ENCODE assay signal across 20 cellular contexts in genomic region chr4:57993934-57994333, GRCh38.
A peak's percentile ranks its signal among the peaks of the same experiment; 100 is the strongest.
DNase-seq lines count a peak whose midpoint lies in the region; ATAC-seq and TF ChIP-seq lines count a peak whose summit lies in the region.
"Had no signal": no experiment of that assay in that cellular context is flagged by ENCODE, and none has a peak within 500 bp of the region (broad histone marks: within the 10 kb centered on the region; RNA-seq: fewer than 3 reads in every experiment).

No MANE protein-coding gene starts in this region.

- H3K27ac ChIP-seq in trophoblast cell (ENCODE audit: low read depth, low read length) = no peak overlapping the region
- H3K27ac ChIP-seq: 22Rv1; A549; BLaER1 treated with 17β-estradiol and CSF1 and Interleukin-3, amounts not matched to agents 10 nM and 100 nM; C4-2B had no signal

- H3K18ac ChIP-seq in trophoblast cell (ENCODE audit: low read length) = no peak overlapping the region

- H3K27me3 Mint-ChIP-seq in activated naive CD8-positive, alpha-beta T cell treated with anti-CD3 and anti-CD28 coated beads, Interleukin-2, amount 50 U/mL, for 24 hours = no peaks in the 10 kb centered on the region
- H3K27me3 Mint-ChIP-seq: B cell; CD4-positive, alpha-beta T cell had no signal

- no peak overlapping the region for H2BK120ac ChIP-seq in trophoblast cell (ENCODE audit: insufficient read depth, low read length, poor library complexity)

- H3K9ac ChIP-seq in trophoblast cell (ENCODE audit: low read length) = no peak overlapping the region
- H3K9ac ChIP-seq: BLaER1 treated with 17β-estradiol and CSF1 and Interleukin-3, amounts not matched to agents 10 nM and 100 nM had no signal

- no peak overlapping the region for H2BK5ac ChIP-seq in trophoblast cell (ENCODE audit: low read depth, low read length, poor library complexity)

- no peak overlapping the region for H2BK12ac ChIP-seq in trophoblast cell (ENCODE audit: low read length)

- no peaks in the 10 kb centered on the region for H3K4me1 Mint-ChIP-seq in activated naive CD8-positive, alpha-beta T cell treated with anti-CD3 and anti-CD28 coated beads, Interleukin-2, amount 50 U/mL, for 24 hours
- H3K4me1 Mint-ChIP-seq: B cell had no signal

- no peak overlapping the region for H3K14ac ChIP-seq in trophoblast cell (ENCODE audit: low read length)

- no peak for ATAC-seq in SK-N-SH treated with all-trans-retinoic acid at 6 μM for 48 hours
- no peak for ATAC-seq in activated naive CD8-positive, alpha-beta T cell treated with anti-CD3 and anti-CD28 coated beads, Interleukin-2, amount 50 U/mL, for 24 hours
- ATAC-seq: A549; CD8-positive, alpha-beta T cell had no signal

- no peak overlapping the region for H4K12ac ChIP-seq in trophoblast cell (ENCODE audit: low read depth, low read length)

- no peaks in the 10 kb centered on the region for H3K79me1 ChIP-seq in trophoblast cell (ENCODE audit: low read length)

- no peak overlapping the region for H3K4ac ChIP-seq in trophoblast cell (ENCODE audit: low read depth, low read length)

- no peak overlapping the region for H3K4me3 ChIP-seq in trophoblast cell (ENCODE audit: low read depth, low read length)
- H3K4me3 ChIP-seq: A549; BLaER1 treated with 17β-estradiol and CSF1 and Interleukin-3, amounts not matched to agents 10 nM and 100 nM had no signal

- DNase-seq in SKM-1 treated with dmso at 0.1 percent for 144 hours (lab: John Stamatoyannopoulos, UW; ENCODE audit: unreplicated experiment) (peak; percentile 1), SKM-1 (lab: John Stamatoyannopoulos, UW; ENCODE audit: unreplicated experiment) (no peak), SK-N-DZ (ENCODE audit: low spot score) (peak; percentile 76), trophoblast cell (peak; percentile 0 to 64), hepatic stellate cell (ENCODE audit: low spot score) (no peak), T1000 (lab: John Stamatoyannopoulos, UW) (no peak)
- DNase-seq in activated naive CD8-positive, alpha-beta T cell treated with anti-CD3 and anti-CD28 coated beads, Interleukin-2, amount 50 U/mL, for 24 hours = no peak
- DNase-seq: ACHN; Caco-2; Calu3; CD4-positive, alpha-beta T cell; CD8-positive, alpha-beta T cell; DMS79 treated with DMSO at 0.1 percent for 48 hours; GF-D8 had no signal

- H3K9me3 Mint-ChIP-seq in activated naive CD8-positive, alpha-beta T cell treated with anti-CD3 and anti-CD28 coated beads, Interleukin-2, amount 50 U/mL, for 24 hours = peaks cover 13% of the 10 kb centered on the region

- no peaks in the 10 kb centered on the region for H3K36me3 ChIP-seq in trophoblast cell (ENCODE audit: control insufficient read depth in 1 of 2, insufficient read depth in 2 of 2, low read length in 2 of 2)
- H3K36me3 ChIP-seq: BLaER1 treated with 17β-estradiol and CSF1 and Interleukin-3, amounts not matched to agents 10 nM and 100 nM had no signal

- no peak overlapping the region for H3K27ac Mint-ChIP-seq in activated naive CD8-positive, alpha-beta T cell treated with anti-CD3 and anti-CD28 coated beads, Interleukin-2, amount 50 U/mL, for 24 hours
- H3K27ac Mint-ChIP-seq: B cell; CD4-positive, alpha-beta T cell; CD8-positive, alpha-beta T cell had no signal

- no CpG with 5 or more reads among the region's 2 CpGs for WGBS in trophoblast cell (ENCODE audit: extremely low coverage, insufficient coverage, insufficient read length)

- no peaks in the 10 kb centered on the region for H3K36me3 Mint-ChIP-seq in activated naive CD8-positive, alpha-beta T cell treated with anti-CD3 and anti-CD28 coated beads, Interleukin-2, amount 50 U/mL, for 24 hours (ENCODE audit: low read depth)
- H3K36me3 Mint-ChIP-seq: CD8-positive, alpha-beta T cell had no signal

- no peak overlapping the region for H3K4me3 Mint-ChIP-seq in activated naive CD8-positive, alpha-beta T cell treated with anti-CD3 and anti-CD28 coated beads, Interleukin-2, amount 50 U/mL, for 24 hours
- H3K4me3 Mint-ChIP-seq: B cell; CD4-positive, alpha-beta T cell; CD8-positive, alpha-beta T cell had no signal

- H3K23ac ChIP-seq in trophoblast cell (ENCODE audit: low read length) = no peak overlapping the region

- H3K27me3 ChIP-seq in trophoblast cell (ENCODE audit: insufficient read depth, low read length) = no peaks in the 10 kb centered on the region
- H3K27me3 ChIP-seq: BLaER1 treated with 17β-estradiol and CSF1 and Interleukin-3, amounts not matched to agents 10 nM and 100 nM had no signal

- H4K8ac ChIP-seq in trophoblast cell (ENCODE audit: low read depth, low read length) = no peak overlapping the region

- no peak overlapping the region for H4K91ac ChIP-seq in trophoblast cell (ENCODE audit: low read depth, low read length)

- H3K79me2 ChIP-seq in trophoblast cell (ENCODE audit: control insufficient read depth, insufficient read depth, low read length, poor library complexity) = no peaks in the 10 kb centered on the region

- H2AFZ ChIP-seq in trophoblast cell (ENCODE audit: insufficient read depth, low read length, poor library complexity) = no peak overlapping the region

- H3K9me3 ChIP-seq in trophoblast cell (ENCODE audit: insufficient read depth, low read depth, low read length) = no peaks in the 10 kb centered on the region
- H3K9me3 ChIP-seq: A549; BLaER1 treated with 17β-estradiol and CSF1 and Interleukin-3, amounts not matched to agents 10 nM and 100 nM; Caco-2 had no signal

- H3K4me2 ChIP-seq in trophoblast cell (ENCODE audit: low read length) = no peak overlapping the region
- H3K4me2 ChIP-seq: A549; BLaER1 treated with 17β-estradiol and CSF1 and Interleukin-3, amounts not matched to agents 10 nM and 100 nM had no signal

- no peak overlapping the region for H2AK5ac ChIP-seq in trophoblast cell (ENCODE audit: low read length)

- H3K4me1 ChIP-seq in trophoblast cell (ENCODE audit: control insufficient read depth in 1 of 2, insufficient read depth in 2 of 2, low read length in 2 of 2) = no peaks in the 10 kb centered on the region
- H3K4me1 ChIP-seq: A549, Caco-2 had no signal

TF ChIP-seq in SK-N-SH treated with all-trans-retinoic acid at 6 μM for 48 hours, 23 proteins besides CTCF, POLR2A, EP300 and RAD21:
- TF ChIP-seq CSDC2 (CRISPR knock-in tag; IDR thresholded peaks at IDR 0.05) = no peak
- 0 out of 2 replicates have a peak, but pooled peaks have one; percentile 6 for TF ChIP-seq ISL1 (CRISPR knock-in tag; IDR thresholded peaks at IDR 0.05)
- TF ChIP-seq TCF4 (CRISPR knock-in tag; IDR thresholded peaks at IDR 0.05; ENCODE audit: borderline replicate concordance) = no peak

Comparison
In these comparisons a context has a peak if more than half of its experiments do, and no peak if none do; other contexts are left out.
1. DNase-seq: peak in SKM-1 treated with dmso at 0.1 percent for 144 hours (single experiment), SK-N-DZ (single experiment) and trophoblast cell (2 of 2); none in SKM-1 (single experiment), hepatic stellate cell (single experiment), activated naive CD8-positive, alpha-beta T cell treated with anti-CD3 and anti-CD28 coated beads, Interleukin-2, amount 50 U/mL, for 24 hours (single experiment) and T1000 (single experiment).